1 cellular context compared by ENCODE assay signal in genomic region chr5:91139572-91140200, GRCh38.
TF ChIP-seq lines count a peak whose summit lies in the region.

No MANE protein-coding gene starts in this region.

TF ChIP-seq in HepG2, 621 proteins besides CTCF, POLR2A, EP300 and RAD21 (continued from another document):
- TF ChIP-seq ZNF18 (CRISPR knock-in tag; IDR thresholded peaks at IDR 0.05; ENCODE audit: insufficient replicate concordance) (no peak), ZNF746 (CRISPR knock-in tag; IDR thresholded peaks at IDR 0.05) (no peak), FOXA1 (IDR thresholded peaks at IDR 0.05) (no peak), FOXA1 (CRISPR knock-in tag; IDR thresholded peaks at IDR 0.05) (no peak), CEBPB (IDR thresholded peaks at IDR 0.05; ENCODE audit: borderline replicate concordance, low read depth, low read length) (no peak), RORA (CRISPR knock-in tag; IDR thresholded peaks at IDR 0.05) (no peak), KLF6 (CRISPR knock-in tag; IDR thresholded peaks at IDR 0.05) (no peak), ZKSCAN1 (IDR thresholded peaks at IDR 0.05; ENCODE audit: low read length) (no peak), SALL2 (CRISPR knock-in tag; IDR thresholded peaks at IDR 0.05) (no peak), ZNF207 (IDR thresholded peaks at IDR 0.05; ENCODE audit: borderline replicate concordance) (no peak), ZNF296 (CRISPR knock-in tag; conservative IDR thresholded peaks at IDR 0.05) (no peak), ZNF709 (CRISPR knock-in tag; IDR thresholded peaks at IDR 0.05) (no peak), TARDBP (CRISPR knock-in tag; IDR thresholded peaks at IDR 0.05) (no peak), TCF7L2 (IDR thresholded peaks at IDR 0.05; ENCODE audit: low read depth, low read length) (no peak), EZH2 (conservative IDR thresholded peaks at IDR 0.05; ENCODE audit: low read depth, low read length) (no peak)
